1 cellular context compared by ENCODE assay signal in the genomic region with DNA sequence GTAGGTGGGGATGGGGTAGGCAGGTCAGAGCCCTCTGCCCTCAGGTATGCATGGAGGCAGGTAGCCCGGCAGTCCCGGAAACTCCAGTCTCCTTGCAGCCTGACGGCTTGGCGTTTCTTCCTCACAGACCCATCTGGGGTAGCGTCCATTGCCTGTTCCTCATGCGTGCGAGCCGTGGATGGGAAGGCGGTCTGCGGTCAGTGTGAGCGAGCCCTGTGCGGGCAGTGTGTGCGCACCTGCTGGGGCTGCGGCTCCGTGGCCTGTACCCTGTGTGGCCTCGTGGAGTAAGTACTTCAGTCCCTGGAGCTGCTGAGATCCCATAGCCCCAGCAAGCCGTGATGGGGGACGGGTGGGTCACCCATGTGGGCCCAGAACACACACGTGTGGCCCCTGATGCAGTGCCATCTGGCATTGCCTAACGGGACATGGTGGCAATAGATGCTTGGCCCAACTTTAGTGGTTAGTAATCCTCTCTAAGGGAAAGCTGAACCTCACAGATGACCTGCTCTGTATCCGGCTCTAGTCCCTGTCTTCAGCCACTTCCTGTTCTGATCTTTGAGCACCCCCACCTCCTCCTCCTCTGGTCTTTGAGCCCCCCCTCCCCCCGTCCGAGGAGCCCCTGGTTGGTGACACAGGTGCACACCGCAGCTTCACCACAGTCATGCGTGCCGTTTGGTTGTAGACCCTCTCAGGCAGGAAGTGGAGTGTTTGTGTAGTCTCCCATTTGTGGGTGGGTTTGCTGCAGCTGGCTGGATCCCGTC.
A peak's percentile ranks its signal among the peaks of the same experiment; 100 is the strongest.
TF ChIP-seq lines count a peak whose summit lies in the region.

No MANE protein-coding gene starts in this region.

TF ChIP-seq in HepG2, 621 proteins besides CTCF, POLR2A, EP300 and RAD21:
- no peak for TF ChIP-seq ZNF431 (CRISPR knock-in tag; IDR thresholded peaks at IDR 0.05; ENCODE audit: borderline replicate concordance, low read depth)
- 0 out of 2 replicates have a peak, but pooled peaks have one; percentile 28 for TF ChIP-seq SIN3A (IDR thresholded peaks at IDR 0.05; ENCODE audit: borderline replicate concordance, low read depth, low read length)
- TF ChIP-seq, protein P1, sequence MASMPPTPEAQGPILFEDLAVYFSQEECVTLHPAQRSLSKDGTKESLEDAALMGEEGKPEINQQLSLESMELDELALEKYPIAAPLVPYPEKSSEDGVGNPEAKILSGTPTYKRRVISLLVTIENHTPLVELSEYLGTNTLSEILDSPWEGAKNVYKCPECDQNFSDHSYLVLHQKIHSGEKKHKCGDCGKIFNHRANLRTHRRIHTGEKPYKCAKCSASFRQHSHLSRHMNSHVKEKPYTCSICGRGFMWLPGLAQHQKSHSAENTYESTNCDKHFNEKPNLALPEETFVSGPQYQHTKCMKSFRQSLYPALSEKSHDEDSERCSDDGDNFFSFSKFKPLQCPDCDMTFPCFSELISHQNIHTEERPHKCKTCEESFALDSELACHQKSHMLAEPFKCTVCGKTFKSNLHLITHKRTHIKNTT (CRISPR knock-in tag; IDR thresholded peaks at IDR 0.05), result no peak
- peak; percentile 36; the same call in 1 of the 2 replicates for TF ChIP-seq SP4 (CRISPR knock-in tag; IDR thresholded peaks at IDR 0.05)
- 0 out of 2 replicates have a peak, but pooled peaks have one; percentile 43 for TF ChIP-seq TMF1 (CRISPR knock-in tag; IDR thresholded peaks at IDR 0.05; ENCODE audit: low read depth)
- 0 out of 2 replicates have a peak, but pooled peaks have one; percentile 9 for TF ChIP-seq HOXA3 (CRISPR knock-in tag; IDR thresholded peaks at IDR 0.05)
- TF ChIP-seq SAFB2 (CRISPR knock-in tag; IDR thresholded peaks at IDR 0.05; ENCODE audit: borderline replicate concordance, low read depth), result 0 out of 2 replicates have a peak, but pooled peaks have one; percentile 28
- peak; percentile 79 for TF ChIP-seq RBFOX2 (IDR thresholded peaks at IDR 0.05; ENCODE audit: low read depth, low read length)
- TF ChIP-seq RFXAP (CRISPR knock-in tag; IDR thresholded peaks at IDR 0.05; ENCODE audit: borderline replicate concordance), result no peak
- peak; percentile 42; the same call in 1 of the 2 replicates for TF ChIP-seq ZSCAN21 (CRISPR knock-in tag; IDR thresholded peaks at IDR 0.05; ENCODE audit: borderline replicate concordance)
- TF ChIP-seq AGO2 (optimal IDR thresholded peaks at IDR 0.05; ENCODE audit: low read depth, low read length), result peak; percentile 97
- no peak for TF ChIP-seq ZSCAN9 (CRISPR knock-in tag; IDR thresholded peaks at IDR 0.05; ENCODE audit: borderline replicate concordance)
- TF ChIP-seq, protein P2, sequence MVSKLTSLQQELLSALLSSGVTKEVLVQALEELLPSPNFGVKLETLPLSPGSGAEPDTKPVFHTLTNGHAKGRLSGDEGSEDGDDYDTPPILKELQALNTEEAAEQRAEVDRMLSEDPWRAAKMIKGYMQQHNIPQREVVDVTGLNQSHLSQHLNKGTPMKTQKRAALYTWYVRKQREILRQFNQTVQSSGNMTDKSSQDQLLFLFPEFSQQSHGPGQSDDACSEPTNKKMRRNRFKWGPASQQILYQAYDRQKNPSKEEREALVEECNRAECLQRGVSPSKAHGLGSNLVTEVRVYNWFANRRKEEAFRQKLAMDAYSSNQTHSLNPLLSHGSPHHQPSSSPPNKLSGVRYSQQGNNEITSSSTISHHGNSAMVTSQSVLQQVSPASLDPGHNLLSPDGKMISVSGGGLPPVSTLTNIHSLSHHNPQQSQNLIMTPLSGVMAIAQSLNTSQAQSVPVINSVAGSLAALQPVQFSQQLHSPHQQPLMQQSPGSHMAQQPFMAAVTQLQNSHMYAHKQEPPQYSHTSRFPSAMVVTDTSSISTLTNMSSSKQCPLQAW (CRISPR knock-in tag; IDR thresholded peaks at IDR 0.05), result no peak
- peak; percentile 78; the same call in 1 of the 2 replicates for TF ChIP-seq PAF1 (CRISPR knock-in tag; IDR thresholded peaks at IDR 0.05)
- peak; percentile 80 for TF ChIP-seq RBM22 (optimal IDR thresholded peaks at IDR 0.05; ENCODE audit: low read length)
- TF ChIP-seq, protein P3, sequence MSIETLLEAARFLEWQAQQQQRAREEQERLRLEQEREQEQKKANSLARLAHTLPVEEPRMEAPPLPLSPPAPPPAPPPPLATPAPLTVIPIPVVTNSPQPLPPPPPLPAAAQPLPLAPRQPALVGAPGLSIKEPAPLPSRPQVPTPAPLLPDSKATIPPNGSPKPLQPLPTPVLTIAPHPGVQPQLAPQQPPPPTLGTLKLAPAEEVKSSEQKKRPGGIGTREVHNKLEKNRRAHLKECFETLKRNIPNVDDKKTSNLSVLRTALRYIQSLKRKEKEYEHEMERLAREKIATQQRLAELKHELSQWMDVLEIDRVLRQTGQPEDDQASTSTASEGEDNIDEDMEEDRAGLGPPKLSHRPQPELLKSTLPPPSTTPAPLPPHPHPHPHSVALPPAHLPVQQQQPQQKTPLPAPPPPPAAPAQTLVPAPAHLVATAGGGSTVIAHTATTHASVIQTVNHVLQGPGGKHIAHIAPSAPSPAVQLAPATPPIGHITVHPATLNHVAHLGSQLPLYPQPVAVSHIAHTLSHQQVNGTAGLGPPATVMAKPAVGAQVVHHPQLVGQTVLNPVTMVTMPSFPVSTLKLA (IDR thresholded peaks at IDR 0.05), result peak; percentile 49; the same call in 1 of the 2 replicates
- no peak for TF ChIP-seq ZNF253 (CRISPR knock-in tag; IDR thresholded peaks at IDR 0.05; ENCODE audit: borderline replicate concordance)
- no peak for TF ChIP-seq MAFG (CRISPR knock-in tag; IDR thresholded peaks at IDR 0.05)
- TF ChIP-seq DNMT1 (CRISPR knock-in tag; IDR thresholded peaks at IDR 0.05), result 0 out of 2 replicates have a peak, but pooled peaks have one; percentile 20
- no peak for TF ChIP-seq MED13 (CRISPR knock-in tag; IDR thresholded peaks at IDR 0.05)
- no peak for TF ChIP-seq SOX6 (IDR thresholded peaks at IDR 0.05)
- no peak for TF ChIP-seq SOX6 (CRISPR knock-in tag; IDR thresholded peaks at IDR 0.05)
- TF ChIP-seq RARA (CRISPR knock-in tag; IDR thresholded peaks at IDR 0.05), result no peak
- TF ChIP-seq AGO1 (IDR thresholded peaks at IDR 0.05; ENCODE audit: low read depth, low read length, poor library complexity, severe bottlenecking), result peak; percentile 87
